In genomic region chr2:234290671-234291070, GRCh38 we compare ENCODE assay signal across 8 cellular contexts.
DNase-seq lines count a peak whose midpoint lies in the region; ATAC-seq and TF ChIP-seq lines count a peak whose summit lies in the region.

No MANE protein-coding gene starts in this region.

- no peaks in the 10 kb centered on the region for H3K36me3 Mint-ChIP-seq in activated CD8-positive, alpha-beta T cell treated with anti-CD3 and anti-CD28 coated beads for 36 hours (ENCODE audit: low read depth)

- peak overlapping the region; percentile 12 for H3K27ac ChIP-seq in left ventricle myocardium inferior (replicated peaks)
- peak overlapping the region in 1 of 2 donors; percentile 9 for H3K27ac ChIP-seq in coronary artery

- H3K36me3 ChIP-seq in left ventricle myocardium inferior: no peaks in the 10 kb centered on the region

- no peak for TF ChIP-seq CTCF in activated CD8-positive, alpha-beta T cell treated with anti-CD3 and anti-CD28 coated beads for 36 hours (IDR thresholded peaks at IDR 0.05)
- TF ChIP-seq CTCF in left ventricle myocardium inferior (IDR thresholded peaks at IDR 0.05; ENCODE audit: borderline replicate concordance) (no peak), coronary artery (IDR thresholded peaks at IDR 0.05) (no peak)

- H3K4me3 ChIP-seq in left ventricle myocardium inferior: no peak overlapping the region
- no peak overlapping the region for H3K4me3 ChIP-seq in coronary artery

- H3K27me3 ChIP-seq in left ventricle myocardium inferior (ENCODE audit: low read depth): no peaks in the 10 kb centered on the region

- CTCF ChIA-PET in activated CD8-positive, alpha-beta T cell treated with anti-CD3 and anti-CD28 coated beads for 36 hours (lab: Charles Lee): interaction anchor here (1.0 to 3.9 kb wide), 16 partner anchors 10 to 254 kb away, joined by 3 to 25 read pairs (median 8); partner anchors contain the start of gene ARL4C

- H3K27ac Mint-ChIP-seq in activated CD8-positive, alpha-beta T cell treated with anti-CD3 and anti-CD28 coated beads for 36 hours: peak overlapping the region; percentile 99

- intact Hi-C loops in activated CD8-positive, alpha-beta T cell treated with anti-CD3 and anti-CD28 coated beads for 36 hours (cut with micrococcal nuclease): loop anchor here (5.0 kb wide), 1 partner anchor 82 kb away; no protein-coding TSS in a partner anchor
- intact Hi-C loops in left ventricle myocardium inferior (cut with micrococcal nuclease): no loop called here

- peaks cover 25% of the 10 kb centered on the region for H3K4me1 ChIP-seq in left ventricle myocardium inferior

- peak; percentile 90 for DNase-seq in activated CD8-positive, alpha-beta T cell treated with anti-CD3 and anti-CD28 coated beads for 36 hours
- no peak for DNase-seq in left ventricle myocardium inferior
- peak; percentile 47 to 76 for DNase-seq in stimulated activated CD8-positive, alpha-beta memory T cell treated with anti-CD3 and anti-CD28 coated beads, Interleukin-4, amount 100 ng/mL, for 1 hour (ENCODE audit: low read depth in 2 of 2, low spot score in 1 of 2)
- no peak for DNase-seq in NCI-H1436 treated with DMSO at 0.1 percent for 48 hours (lab: John Stamatoyannopoulos, UW)
- DNase-seq in coronary artery (ENCODE audit: low spot score): no peak
- no peak for DNase-seq in NCI-H2171 (lab: John Stamatoyannopoulos, UW)

- H3K9me3 ChIP-seq in left ventricle myocardium inferior (replicated peaks): no peaks in the 10 kb centered on the region

- H3K27me3 Mint-ChIP-seq in activated CD8-positive, alpha-beta T cell treated with anti-CD3 and anti-CD28 coated beads for 36 hours: no peaks in the 10 kb centered on the region

- no peaks in the 10 kb centered on the region for H3K9me3 Mint-ChIP-seq in activated CD8-positive, alpha-beta T cell treated with anti-CD3 and anti-CD28 coated beads for 36 hours

- POLR2A ChIA-PET in activated CD8-positive, alpha-beta T cell treated with anti-CD3 and anti-CD28 coated beads for 36 hours (lab: Charles Lee): interaction anchor here (0.6 to 3.4 kb wide), 14 partner anchors 12 to 206 kb away, joined by 3 to 14 read pairs (median 5); partner anchors contain the start of gene ARL4C

- peak overlapping the region; percentile 44 for H3K4me3 Mint-ChIP-seq in activated CD8-positive, alpha-beta T cell treated with anti-CD3 and anti-CD28 coated beads for 36 hours

- ATAC-seq in GM19351 (IDR thresholded peaks at IDR 0.05; ENCODE audit: unreplicated experiment) (peak; percentile 50), HG03521 (IDR thresholded peaks at IDR 0.05; ENCODE audit: unreplicated experiment) (peak; percentile 46)
- peak; percentile 67 for ATAC-seq in activated CD8-positive, alpha-beta T cell treated with anti-CD3 and anti-CD28 coated beads for 36 hours

- H3K4me1 Mint-ChIP-seq in activated CD8-positive, alpha-beta T cell treated with anti-CD3 and anti-CD28 coated beads for 36 hours (ENCODE audit: low read depth): peaks cover 70% of the 10 kb centered on the region

Comparison
In these comparisons a context has a peak if more than half of its experiments do, and no peak if none do; other contexts are left out.
1. DNase-seq: peak in activated CD8-positive, alpha-beta T cell treated with anti-CD3 and anti-CD28 coated beads for 36 hours (single experiment) and stimulated activated CD8-positive, alpha-beta memory T cell treated with anti-CD3 and anti-CD28 coated beads, Interleukin-4, amount 100 ng/mL, for 1 hour (2 of 2); none in left ventricle myocardium inferior (single experiment), NCI-H1436 treated with DMSO at 0.1 percent for 48 hours (single experiment), coronary artery (single experiment) and NCI-H2171 (single experiment).
2. Peak in every context shown above with its lines, with median percentiles within 50 percentile points of each other: ATAC-seq.